Comparison of ENCODE assay signal across 1 cellular context in the genomic region with DNA sequence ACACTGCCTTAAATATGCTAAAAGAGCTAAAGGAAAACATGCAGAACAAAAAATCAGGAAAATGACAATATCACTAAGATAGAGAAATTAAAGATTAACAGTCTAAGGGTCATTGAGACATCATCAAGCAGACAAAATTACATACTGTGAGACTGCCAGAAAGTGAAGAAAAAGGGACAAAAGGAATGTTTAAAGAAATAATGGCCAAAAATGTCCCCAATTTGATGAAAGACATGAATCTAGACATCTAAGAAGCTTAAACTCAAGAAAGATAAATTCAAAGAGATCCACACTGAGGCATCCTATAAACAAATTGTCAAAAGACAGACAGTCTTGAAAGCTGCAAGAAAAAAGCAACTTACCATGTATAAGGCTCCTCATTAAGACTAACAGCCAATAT.
TF ChIP-seq lines count a peak whose summit lies in the region.

No MANE protein-coding gene starts in this region.

TF ChIP-seq in A549, 52 proteins besides CTCF, POLR2A, EP300 and RAD21 (continued from another document):
- TF ChIP-seq CHD2 (IDR thresholded peaks at IDR 0.05; ENCODE audit: low read length, partially characterized antibody): no peak
- TF ChIP-seq PHF8 (IDR thresholded peaks at IDR 0.05; ENCODE audit: borderline replicate concordance, low read depth): no peak
- no peak for TF ChIP-seq CBX2 (IDR thresholded peaks at IDR 0.05; ENCODE audit: borderline replicate concordance, low read depth)
- no peak for TF ChIP-seq NFE2L2 (conservative IDR thresholded peaks at IDR 0.05; ENCODE audit: low read length)
- TF ChIP-seq HOXA7 (CRISPR knock-in tag; IDR thresholded peaks at IDR 0.05): no peak
- TF ChIP-seq MAFK (IDR thresholded peaks at IDR 0.05; ENCODE audit: partially characterized antibody): no peak
- no peak for TF ChIP-seq ESRRA (IDR thresholded peaks at IDR 0.05; ENCODE audit: borderline replicate concordance, low read length)
- TF ChIP-seq RCOR1 (IDR thresholded peaks at IDR 0.05; ENCODE audit: low read depth, low read length): no peak
- TF ChIP-seq HOXB13 (CRISPR knock-in tag; IDR thresholded peaks at IDR 0.05; ENCODE audit: low read depth): no peak
